ENCODE assay signal across 28 cellular contexts in genomic region chr9:135515083-135515511, GRCh38. TPM values are rescaled to one million over a fixed set of nuclear protein-coding genes. Genes with fewer than 3 reads are reported as not detected.
"Had no signal": no experiment of that assay in that cellular context is flagged by ENCODE, and none has a peak within 500 bp of the region (broad histone marks: within the 10 kb centered on the region; RNA-seq: fewer than 3 reads in every experiment).

No MANE protein-coding gene starts in this region.

- H3K4me3 ChIP-seq: lower lobe of right lung, prostate gland, tibial artery had no signal

- ATAC-seq: activated naive CD4-positive, alpha-beta T cell treated with anti-CD3 and anti-CD28 coated beads, Interleukin-2, amount 50 U/mL, for 72 hours; foreskin keratinocyte; left lobe of liver; stimulated activated naive CD8-positive, alpha-beta T cell treated with anti-CD3 and anti-CD28 coated beads, Interleukin-15, Interleukin-2, amounts not matched to agents 100 U/mL and 50 U/mL, for 24 hours had no signal

- H3K4me1 ChIP-seq: lower lobe of right lung, prostate gland, tibial artery had no signal

- H3K4me1 Mint-ChIP-seq: brain had no signal

- H3K9me3 Mint-ChIP-seq: activated naive CD4-positive, alpha-beta T cell treated with anti-CD3 and anti-CD28 coated beads, Interleukin-2, amount 50 U/mL, for 72 hours; dendritic cell treated with granulocyte-macrophage colony-stimulating factor and Interleukin-4, amounts not matched to agents 40 ng/mL and 50 ng/mL, for 4 days; immature natural killer cell had no signal

- H3K27ac Mint-ChIP-seq: brain; dendritic cell treated with granulocyte-macrophage colony-stimulating factor and Interleukin-4, amounts not matched to agents 40 ng/mL and 50 ng/mL, for 4 days; immature natural killer cell; naive B cell had no signal

- H3K36me3 ChIP-seq: lower lobe of right lung, prostate gland, tibial artery had no signal

- DNase-seq: activated T-cell treated with anti-CD3 and anti-CD28 coated beads for 4 hours; effector CD4-positive, alpha-beta T cell; erythroblast; foreskin keratinocyte; immature natural killer cell; lower lobe of right lung; mesendoderm; naive B cell; nucleus accumbens; stimulated activated CD4-positive, alpha-beta T cell treated with anti-CD3 and anti-CD28 coated beads, Interleukin-12 subunit alpha, Interleukin-12 subunit beta, amount 100 ng/mL, for 4 hours; stimulated activated CD4-positive, alpha-beta T cell treated with anti-CD3 and anti-CD28 coated beads, Interleukin-4, amount 100 ng/mL, for 4 hours; stimulated activated naive CD8-positive, alpha-beta T cell treated with anti-CD3 and anti-CD28 coated beads, Interleukin-15, Interleukin-2, amounts not matched to agents 100 U/mL and 50 U/mL, for 24 hours; substantia nigra had no signal

- H3K27me3 ChIP-seq: foreskin keratinocyte had no signal

- H3K4me3 Mint-ChIP-seq: brain; dendritic cell treated with granulocyte-macrophage colony-stimulating factor and Interleukin-4, amounts not matched to agents 40 ng/mL and 50 ng/mL, for 4 days; immature natural killer cell; naive B cell had no signal

- H3K9me3 ChIP-seq: lower lobe of right lung, prostate gland, tibial artery had no signal

- H3K27ac ChIP-seq: foreskin keratinocyte, lower lobe of right lung, prostate gland, tibial artery, VCaP had no signal

- H3K36me3 Mint-ChIP-seq: activated naive CD4-positive, alpha-beta T cell treated with anti-CD3 and anti-CD28 coated beads, Interleukin-2, amount 50 U/mL, for 72 hours; brain; immature natural killer cell; naive B cell had no signal

RNA-seq across cellular contexts. Expression of gene LCN1, which starts 6.1 kb away (rescaled TPM):
- total RNA-seq: activated CD8-positive, alpha-beta memory T cell treated with anti-CD3 and anti-CD28 coated beads for 36 hours; activated naive CD4-positive, alpha-beta T cell treated with anti-CD3 and anti-CD28 coated beads, Interleukin-2, amount 50 U/mL, for 72 hours; cardiac septum; foreskin keratinocyte; kidney epithelial cell; left lobe of liver; lower lobe of right lung; mucosa of gallbladder; prostate gland; T-helper 2 cell treated with Interferon-gamma antibody and Interleukin-4, amounts not matched to agents 100 ng/mL and 5 ng/mL, for 36 hours had no signal
- polyA plus RNA-seq: adipose tissue, aorta, foreskin keratinocyte, immature natural killer cell, neural cell had no signal

RNA-seq across cellular contexts. Expression of gene OBP2A, which starts 30.8 kb away (rescaled TPM):
- total RNA-seq: activated CD8-positive, alpha-beta memory T cell treated with anti-CD3 and anti-CD28 coated beads for 36 hours; activated naive CD4-positive, alpha-beta T cell treated with anti-CD3 and anti-CD28 coated beads, Interleukin-2, amount 50 U/mL, for 72 hours; aorta; cardiac septum; foreskin keratinocyte; kidney epithelial cell; left lobe of liver; lower lobe of right lung; mucosa of gallbladder; T-helper 2 cell treated with Interferon-gamma antibody and Interleukin-4, amounts not matched to agents 100 ng/mL and 5 ng/mL, for 36 hours had no signal
- polyA plus RNA-seq: adipose tissue, aorta, foreskin keratinocyte, immature natural killer cell, neural cell had no signal

RNA-seq across cellular contexts. Expression of gene PAEP, which starts 46.5 kb away (rescaled TPM):
- total RNA-seq: activated CD8-positive, alpha-beta memory T cell treated with anti-CD3 and anti-CD28 coated beads for 36 hours; activated naive CD4-positive, alpha-beta T cell treated with anti-CD3 and anti-CD28 coated beads, Interleukin-2, amount 50 U/mL, for 72 hours; aorta; cardiac septum; foreskin keratinocyte; kidney epithelial cell; left lobe of liver; lower lobe of right lung; mucosa of gallbladder; T-helper 2 cell treated with Interferon-gamma antibody and Interleukin-4, amounts not matched to agents 100 ng/mL and 5 ng/mL, for 36 hours had no signal
- polyA plus RNA-seq: adipose tissue, aorta, foreskin keratinocyte, immature natural killer cell, neural cell had no signal
